ENCODE assay signal across 9 cellular contexts in genomic region chr1:155979525-155980343, GRCh38. TPM values are rescaled to one million over a fixed set of nuclear protein-coding genes. Genes with fewer than 3 reads are reported as not detected.
DNase-seq lines count a peak whose midpoint lies in the region; ATAC-seq and TF ChIP-seq lines count a peak whose summit lies in the region.
"Had no signal": no experiment of that assay in that cellular context is flagged by ENCODE, and none has a peak within 500 bp of the region (broad histone marks: within the 10 kb centered on the region; RNA-seq: fewer than 3 reads in every experiment).

No MANE protein-coding gene starts in this region.

- ATAC-seq in HG03460 (IDR thresholded peaks at IDR 0.05; ENCODE audit: unreplicated experiment) (no peak), HG02885 (IDR thresholded peaks at IDR 0.05; ENCODE audit: poor library complexity, unreplicated experiment) (no peak), HG03175 (IDR thresholded peaks at IDR 0.05; ENCODE audit: unreplicated experiment) (no peak)

- H3K27me3 ChIP-seq in HUES6 (ENCODE audit: control insufficient read depth, insufficient read depth, low read length): no peaks in the 10 kb centered on the region
- no peaks in the 10 kb centered on the region for H3K27me3 ChIP-seq in ascending aorta
- H3K27me3 ChIP-seq in kidney epithelial cell (ENCODE audit: control insufficient read depth, insufficient read depth, low read length): no peaks in the 10 kb centered on the region
- H3K27me3 ChIP-seq in thymus (ENCODE audit: control insufficient read depth, insufficient read depth): no peaks in the 10 kb centered on the region

- H3K4me1 ChIP-seq in HUES6 (ENCODE audit: control insufficient read depth, insufficient read depth, low read length): peaks cover 68% of the 10 kb centered on the region
- peaks cover 34 to 51% of the 10 kb centered on the region in 2 donors for H3K4me1 ChIP-seq in ascending aorta
- peaks cover 33% of the 10 kb centered on the region for H3K4me1 ChIP-seq in thymus (ENCODE audit: control insufficient read depth, insufficient read depth, low read length)

- 0 out of 2 replicates have a peak overlapping the region, but pooled peaks have one; percentile 92 for H3K27ac ChIP-seq in HUES6 (ENCODE audit: low read depth, low read length)
- peak overlapping the region; percentile 94 to 98 for H3K27ac ChIP-seq in ascending aorta
- H3K27ac ChIP-seq in thymus (ENCODE audit: low read depth): peak overlapping the region; percentile 95

- no peaks in the 10 kb centered on the region for H3K36me3 ChIP-seq in HUES6 (ENCODE audit: control insufficient read depth, insufficient read depth, low read length)
- peaks cover 0 to 4% of the 10 kb centered on the region in 2 donors for H3K36me3 ChIP-seq in ascending aorta
- no peaks in the 10 kb centered on the region for H3K36me3 ChIP-seq in kidney epithelial cell (ENCODE audit: control insufficient read depth, insufficient read depth, low read length)
- no peaks in the 10 kb centered on the region for H3K36me3 ChIP-seq in thymus (ENCODE audit: control insufficient read depth, insufficient read depth)

- intact Hi-C loops in ascending aorta (cut with DNase I): loop anchor here (1.0 to 5.0 kb wide), 2 partner anchors 17 to 117 kb away; no protein-coding TSS in a partner anchor

- H3K9me3 ChIP-seq in HUES6 (ENCODE audit: control insufficient read depth, insufficient read depth, low read depth, low read length) (no peaks in the 10 kb centered on the region), ascending aorta (no peaks in the 10 kb centered on the region), thymus (ENCODE audit: control insufficient read depth) (no peaks in the 10 kb centered on the region)

- H3K9ac ChIP-seq in HUES6 (ENCODE audit: low read length): peak overlapping the region; percentile 94

- 38% methylated on average over 5 of the region's 5 CpGs for WGBS in thymus

- TF ChIP-seq CTCF in AG10803 (conservative IDR thresholded peaks at IDR 0.05; ENCODE audit: low read length) (no peak), ascending aorta (IDR thresholded peaks at IDR 0.05) (no peak), kidney epithelial cell (IDR thresholded peaks at IDR 0.05; ENCODE audit: insufficient read depth, low read length, poor library complexity, severe bottlenecking) (no peak)

- DNase-seq in AG10803 (ENCODE audit: low read depth) (peak; percentile 56), ascending aorta (ENCODE audit: low spot score in 2 of 2) (peak; percentile 42 to 87), kidney epithelial cell (ENCODE audit: low read depth) (no peak)

- H3K4me3 ChIP-seq in AG10803 (ENCODE audit: low read length) (peak overlapping the region; percentile 92), HUES6 (ENCODE audit: low read depth, low read length) (peak overlapping the region; percentile 95), ascending aorta (peak overlapping the region; percentile 72 to 89), kidney epithelial cell (ENCODE audit: low read depth, low read length) (peak overlapping the region; percentile 84), thymus (ENCODE audit: low read length) (peak overlapping the region; percentile 92)

RNA-seq across cellular contexts. Expression of gene ARHGEF2, which starts 1.4 kb away (rescaled TPM):
- total RNA-seq in ascending aorta (169 TPM), kidney epithelial cell (197 and 230 TPM in 2 replicates)
- 58.5 TPM for polyA plus RNA-seq in thymus

RNA-seq across cellular contexts. Expression of gene RXFP4, which starts 38.3 kb away (rescaled TPM):
- not detected for total RNA-seq in ascending aorta
- total RNA-seq in kidney epithelial cell: not detected in 2 replicates
- polyA plus RNA-seq in thymus: 0.18 TPM
- total RNA-seq: pulmonary artery endothelial cell had no signal

RNA-seq across cellular contexts. Expression of gene SSR2, which starts 41.0 kb away (rescaled TPM):
- total RNA-seq in ascending aorta: 103 TPM
- 348 and 428 TPM in 2 replicates for total RNA-seq in kidney epithelial cell
- 251 TPM for polyA plus RNA-seq in thymus

RNA-seq across cellular contexts. Expression of gene KHDC4, which starts 45.5 kb away (rescaled TPM):
- total RNA-seq in ascending aorta: 101 TPM
- 31.5 and 32.2 TPM in 2 replicates for total RNA-seq in kidney epithelial cell
- polyA plus RNA-seq in thymus: 45.8 TPM
